ENCODE assay signal across 1 cellular context in genomic region chr22:47238886-47239860, GRCh38.
TF ChIP-seq lines count a peak whose summit lies in the region.

No MANE protein-coding gene starts in this region.

TF ChIP-seq in HepG2, 621 proteins besides CTCF, POLR2A, EP300 and RAD21 (continued from another document):
- TF ChIP-seq ZNF646 (CRISPR knock-in tag; IDR thresholded peaks at IDR 0.05) = no peak
- no peak for TF ChIP-seq KLF16 (CRISPR knock-in tag; IDR thresholded peaks at IDR 0.05)
- no peak for TF ChIP-seq ZNF253 (CRISPR knock-in tag; IDR thresholded peaks at IDR 0.05; ENCODE audit: borderline replicate concordance)
TF ChIP-seq in HepG2: peak in this region for 0.
